9 cellular contexts compared by ENCODE assay signal in the genomic region with DNA sequence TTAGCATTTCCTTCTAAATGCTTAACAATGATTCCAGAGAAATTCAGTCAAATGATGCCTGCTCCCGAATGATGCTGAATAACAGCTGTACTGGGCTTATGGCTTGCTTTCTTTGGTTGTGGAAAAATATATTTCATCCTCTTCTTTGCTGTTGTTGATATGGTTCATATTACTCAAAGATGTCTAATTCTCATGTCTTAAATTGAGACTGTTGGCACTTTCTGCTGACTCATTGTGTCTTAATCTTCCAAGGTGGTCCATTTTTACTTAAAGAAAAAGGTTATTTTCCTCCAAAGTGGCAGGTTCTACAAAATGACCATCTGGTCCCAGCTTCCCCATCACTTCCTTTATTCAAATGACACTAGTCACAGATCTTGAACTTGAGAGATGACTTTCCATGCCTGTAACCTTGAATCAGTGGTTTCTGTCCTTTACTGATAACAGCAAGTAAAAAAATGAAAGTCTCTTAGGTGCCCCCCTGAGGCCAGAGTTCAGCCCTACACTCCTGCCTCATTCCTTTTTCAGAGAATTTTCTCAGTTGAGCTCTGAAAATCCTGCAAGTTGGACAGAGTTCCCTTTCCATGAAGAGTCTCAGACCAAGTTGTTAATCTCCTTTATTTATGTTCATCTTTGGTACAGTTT. TPM values are rescaled to one million over a fixed set of nuclear protein-coding genes. Genes with fewer than 3 reads are reported as not detected.
A peak's percentile ranks its signal among the peaks of the same experiment; 100 is the strongest.
DNase-seq lines count a peak whose midpoint lies in the region; TF ChIP-seq lines count a peak whose summit lies in the region.
"Had no signal": no experiment of that assay in that cellular context is flagged by ENCODE, and none has a peak within 500 bp of the region (broad histone marks: within the 10 kb centered on the region; RNA-seq: fewer than 3 reads in every experiment).

No MANE protein-coding gene starts in this region.

- no peaks in the 10 kb centered on the region for H3K4me1 ChIP-seq in transverse colon

- WGBS in transverse colon (ENCODE audit: low coverage in 1 of 2), 2 donors: 85 to 90% methylated on average over 1 of the region's 1 CpG

- DNase-seq in G401 (ENCODE audit: low spot score) (peak; percentile 61), HT1080 (ENCODE audit: low read depth) (peak; percentile 50), SK-N-DZ (ENCODE audit: low spot score) (peak; percentile 37), iPS-NIHi7 (ENCODE audit: extremely low spot score) (peak; percentile 53), MG63 (no peak), GM10248 (ENCODE audit: extremely low spot score) (no peak), NCI-H2029 (lab: John Stamatoyannopoulos, UW) (no peak), transverse colon (no peak)
- DNase-seq: KG1 had no signal

- H3K9me3 ChIP-seq in MG63: no peaks in the 10 kb centered on the region
- no peaks in the 10 kb centered on the region for H3K9me3 ChIP-seq in transverse colon

- in situ Hi-C loops in G401 (cut with HindIII; ENCODE audit: low sequenced_read_pairs): no loop called here
- in situ Hi-C loops in transverse colon (cut with MboI; ENCODE audit: low pct_ligation_motif_present in 1 of 4, low pct_unique_long_range_greater_than_20kb in 1 of 4, low sequenced_read_pairs in 3 of 4): no loop called here

- H3K4me3 ChIP-seq in MG63: no peak overlapping the region
- H3K4me3 ChIP-seq in transverse colon: no peak overlapping the region

- H3K36me3 ChIP-seq in MG63: no peaks in the 10 kb centered on the region
- no peaks in the 10 kb centered on the region for H3K36me3 ChIP-seq in transverse colon

- no peak for TF ChIP-seq POLR2A in transverse colon (IDR thresholded peaks at IDR 0.05)

- intact Hi-C loops in transverse colon (cut with DNase I; ENCODE audit: low total_unique reads): no loop called here

- H3K27ac ChIP-seq in transverse colon: no peak overlapping the region

- peaks cover 14% of the 10 kb centered on the region for H3K27me3 ChIP-seq in MG63
- peaks cover 14% of the 10 kb centered on the region for H3K27me3 ChIP-seq in transverse colon

- no peak for TF ChIP-seq EP300 in transverse colon (IDR thresholded peaks at IDR 0.05; ENCODE audit: low read depth)

- POLR2A ChIA-PET in GM10248 (lab: Yijun Ruan, JAX): no interaction called here

- TF ChIP-seq CTCF in GM10248 (IDR thresholded peaks at IDR 0.05; ENCODE audit: control extremely low read depth, extremely low read depth, low read depth, missing control alignments) (no peak), transverse colon (IDR thresholded peaks at IDR 0.05) (no peak)

- CTCF ChIA-PET in GM10248 (lab: Yijun Ruan, JAX): interaction anchor here (1.2 to 1.7 kb wide), 3 partner anchors 12 to 73 kb away, joined by 3 to 5 read pairs (median 4); no protein-coding TSS in a partner anchor

RNA-seq across cellular contexts. Expression of gene SNAP25, which starts 6.9 kb away (rescaled TPM):
- not detected in 2 replicates for total RNA-seq in G401 (2014; rRNA removed; shearing (Covaris generic))
- 2.1 and 2.9 TPM in 2 replicates for total RNA-seq in HT1080 (2014; rRNA removed; shearing (Covaris generic))
- polyA plus RNA-seq in HT1080 (2015; cell fraction: cytosol; rRNA removed): 3.6 and 4.7 TPM in 2 replicates
- polyA plus RNA-seq in HT1080 (2015; cell fraction: nucleus; rRNA removed): 10.4 and 12.5 TPM in 2 replicates
- polyA plus RNA-seq in SK-N-DZ (2014; cell fraction: cytosol; rRNA removed): 40.0 and 41.1 TPM in 2 replicates
- 51.1 and 70.7 TPM in 2 replicates for polyA plus RNA-seq in SK-N-DZ (2014; cell fraction: nucleus; rRNA removed)
- total RNA-seq in MG63 (2014; rRNA removed; shearing (Covaris generic); ENCODE audit: low replicate concordance): not detected in 2 replicates
- 1 to 10 TPM in 3 of 4 donors, not detected in 1; 1.4 to 4.2 (median 2.4) TPM for total RNA-seq in transverse colon

Comparison
In these comparisons a context has a peak if more than half of its experiments do, and no peak if none do; other contexts are left out.
1. DNase-seq: peak in G401 (single experiment), HT1080 (single experiment), SK-N-DZ (single experiment) and iPS-NIHi7 (single experiment); none in MG63 (single experiment), GM10248 (single experiment), NCI-H2029 (single experiment) and transverse colon (single experiment).